In genomic region chr1:23407036-23407630, GRCh38 we compare ENCODE assay signal across 20 cellular contexts. TPM values are rescaled to one million over a fixed set of nuclear protein-coding genes. Genes with fewer than 3 reads are reported as not detected.
"Had no signal": no experiment of that assay in that cellular context is flagged by ENCODE, and none has a peak within 500 bp of the region (broad histone marks: within the 10 kb centered on the region; RNA-seq: fewer than 3 reads in every experiment).

No MANE protein-coding gene starts in this region.

- H3K27me3 ChIP-seq: gastroesophageal sphincter, testis, upper lobe of left lung had no signal

- H3K27ac Mint-ChIP-seq: activated naive CD4-positive, alpha-beta T cell treated with anti-CD3 and anti-CD28 coated beads, Interleukin-2, amount 10 ng/mL, durations not matched to agents 7 days and 5 days; activated naive CD8-positive, alpha-beta T cell treated with anti-CD3 and anti-CD28 coated beads, Interleukin-2, amount 50 U/mL, for 24 hours; stimulated activated naive CD8-positive, alpha-beta T cell treated with anti-CD3 and anti-CD28 coated beads, Interleukin-15, amount 100 ng/mL, for 72 hours had no signal

- H3K4me3 ChIP-seq: gastroesophageal sphincter, testis, upper lobe of left lung had no signal

- H3K9me3 Mint-ChIP-seq: activated naive CD4-positive, alpha-beta T cell treated with anti-CD3 and anti-CD28 coated beads, Interleukin-2, amount 10 ng/mL, durations not matched to agents 7 days and 5 days; activated naive CD8-positive, alpha-beta T cell treated with anti-CD3 and anti-CD28 coated beads, Interleukin-2, amount 50 U/mL, for 24 hours; activated T-cell treated with anti-CD3 and anti-CD28 coated beads, Interleukin-2, amount 50 U/mL, for 4 hours; stimulated activated naive CD8-positive, alpha-beta T cell treated with anti-CD3 and anti-CD28 coated beads, Interleukin-15, amount 100 ng/mL, for 72 hours had no signal

- FAIRE-seq: bronchial epithelial cell, islet of Langerhans had no signal

- H3K27me3 Mint-ChIP-seq: activated naive CD4-positive, alpha-beta T cell treated with anti-CD3 and anti-CD28 coated beads, Interleukin-2, amount 10 ng/mL, durations not matched to agents 7 days and 5 days; activated naive CD8-positive, alpha-beta T cell treated with anti-CD3 and anti-CD28 coated beads, Interleukin-2, amount 50 U/mL, for 24 hours; stimulated activated naive CD8-positive, alpha-beta T cell treated with anti-CD3 and anti-CD28 coated beads, Interleukin-15, amount 100 ng/mL, for 72 hours had no signal

- DNase-seq: activated CD4-positive, alpha-beta T cell treated with anti-CD3 and anti-CD28 coated beads, Interleukin-2, amount 50 U/mL, for 1 hour; activated CD8-positive, alpha-beta memory T cell treated with anti-CD3 and anti-CD28 coated beads, Interleukin-2, amount 50 U/mL, for 4 hours; activated naive CD4-positive, alpha-beta T cell treated with anti-CD3 and anti-CD28 coated beads, Interleukin-2, amount 10 ng/mL, durations not matched to agents 7 days and 5 days; activated naive CD8-positive, alpha-beta T cell treated with anti-CD3 and anti-CD28 coated beads, Interleukin-2, amount 50 U/mL, for 24 hours; activated T-cell treated with anti-CD3 and anti-CD28 coated beads, Interleukin-2, amount 50 U/mL, for 4 hours; aorta; effector CD4-positive, alpha-beta T cell; mammary epithelial cell; occipital lobe; retina; stimulated activated naive CD8-positive, alpha-beta T cell treated with anti-CD3 and anti-CD28 coated beads, Interleukin-15, amount 100 ng/mL, for 72 hours; T-helper 1 cell; T-helper 9 cell; testis; upper lobe of left lung had no signal

- ATAC-seq: activated CD4-positive, CD25-positive, alpha-beta regulatory T cell treated with anti-CD3 and anti-CD28 coated beads, Interleukin-2, amount 50 U/mL, for 24 hours; activated naive CD8-positive, alpha-beta T cell treated with anti-CD3 and anti-CD28 coated beads, Interleukin-2, amount 50 U/mL, for 24 hours; activated T-cell treated with anti-CD3 and anti-CD28 coated beads, Interleukin-2, amount 50 U/mL, for 4 hours; gastroesophageal sphincter; stimulated activated naive CD8-positive, alpha-beta T cell treated with anti-CD3 and anti-CD28 coated beads, Interleukin-15, amount 100 ng/mL, for 72 hours had no signal

- H3K9me3 ChIP-seq: gastroesophageal sphincter, testis, upper lobe of left lung had no signal

- H3K27ac ChIP-seq: gastroesophageal sphincter, testis, upper lobe of left lung had no signal

- H3K4me3 Mint-ChIP-seq: activated naive CD4-positive, alpha-beta T cell treated with anti-CD3 and anti-CD28 coated beads, Interleukin-2, amount 10 ng/mL, durations not matched to agents 7 days and 5 days; activated naive CD8-positive, alpha-beta T cell treated with anti-CD3 and anti-CD28 coated beads, Interleukin-2, amount 50 U/mL, for 24 hours; activated T-cell treated with anti-CD3 and anti-CD28 coated beads, Interleukin-2, amount 50 U/mL, for 4 hours; stimulated activated naive CD8-positive, alpha-beta T cell treated with anti-CD3 and anti-CD28 coated beads, Interleukin-15, amount 100 ng/mL, for 72 hours had no signal

RNA-seq across cellular contexts. Expression of gene TCEA3, which starts 17.4 kb away (rescaled TPM):
- polyA plus RNA-seq: neural cell had no signal
